In genomic region chr11:129223701-129224149, GRCh38 we compare ENCODE assay signal across 18 cellular contexts. TPM values are rescaled to one million over a fixed set of nuclear protein-coding genes. Genes with fewer than 3 reads are reported as not detected.
DNase-seq lines count a peak whose midpoint lies in the region; ATAC-seq and TF ChIP-seq lines count a peak whose summit lies in the region.
"Had no signal": no experiment of that assay in that cellular context is flagged by ENCODE, and none has a peak within 500 bp of the region (broad histone marks: within the 10 kb centered on the region; RNA-seq: fewer than 3 reads in every experiment).

No MANE protein-coding gene starts in this region.

- TF ChIP-seq CTCF in glutamatergic neuron (IDR thresholded peaks at IDR 0.05; ENCODE audit: partially characterized antibody, unreplicated experiment) (no peak), type B pancreatic cell (conservative IDR thresholded peaks at IDR 0.05) (no peak)

- H3K27me3 Mint-ChIP-seq in glutamatergic neuron (ENCODE audit: unreplicated experiment) (peaks cover 3% of the 10 kb centered on the region), type B pancreatic cell (no peaks in the 10 kb centered on the region)

- H3K4me1 Mint-ChIP-seq in glutamatergic neuron (ENCODE audit: low read depth, unreplicated experiment) (peaks cover 46% of the 10 kb centered on the region), type B pancreatic cell (ENCODE audit: unreplicated experiment) (peaks cover 31% of the 10 kb centered on the region)
- H3K4me1 Mint-ChIP-seq: activated CD4-positive, alpha-beta memory T cell treated with anti-CD3 and anti-CD28 coated beads, Interleukin-2, amount 10 ng/mL, durations not matched to agents 7 days and 5 days had no signal

- peak overlapping the region; percentile 90 for H3K27ac Mint-ChIP-seq in glutamatergic neuron (ENCODE audit: unreplicated experiment)
- no peak overlapping the region for H3K27ac Mint-ChIP-seq in type B pancreatic cell
- H3K27ac Mint-ChIP-seq: activated CD4-positive, alpha-beta memory T cell treated with anti-CD3 and anti-CD28 coated beads, Interleukin-2, amount 10 ng/mL, durations not matched to agents 7 days and 5 days; activated T-helper 2 cell treated with anti-CD3 and anti-CD28 coated beads, Interferon-gamma antibody, Interleukin-2, Interleukin-4, amounts not matched to agents 10 μg/mL and 5 μg/mL and 100 μg/mL, durations not matched to agents 14 hours and 24 hours and 36 hours; GM23338 had no signal

- ATAC-seq in HG03045 (IDR thresholded peaks at IDR 0.05; ENCODE audit: unreplicated experiment) = no peak
- ATAC-seq: GM23338 had no signal

- DNase-seq in GM04503 (ENCODE audit: low read depth) (peak; percentile 49), amniotic epithelial cell (ENCODE audit: low read depth) (peak; percentile 97), glutamatergic neuron (no peak), renal cortical epithelial cell (ENCODE audit: low read depth) (peak; percentile 34), posterior cingulate gyrus (no peak), cerebellar nuclear complex (lab: John Stamatoyannopoulos, UW) (no peak), type B pancreatic cell (ENCODE audit: extremely low spot score, unreplicated experiment) (no peak)
- DNase-seq: activated CD4-positive, alpha-beta memory T cell treated with anti-CD3 and anti-CD28 coated beads, Interleukin-2, amount 10 ng/mL, durations not matched to agents 7 days and 5 days; adrenal gland; NCI-H1436 treated with DMSO at 0.1 percent for 48 hours; NCI-H510A; nephron progenitor cell; stimulated activated CD4-positive, alpha-beta T cell treated with anti-CD3 and anti-CD28 coated beads, Interleukin-2, amount 100 ng/mL, for 48 hours; stimulated activated CD8-positive, alpha-beta memory T cell treated with anti-CD3 and anti-CD28 coated beads, Interleukin-4, amount 100 ng/mL, for 48 hours had no signal

- peaks cover 13% of the 10 kb centered on the region for H3K36me3 Mint-ChIP-seq in glutamatergic neuron (ENCODE audit: unreplicated experiment)
- H3K36me3 Mint-ChIP-seq in type B pancreatic cell = peaks cover 29% of the 10 kb centered on the region

- H3K4me3 Mint-ChIP-seq in glutamatergic neuron (ENCODE audit: unreplicated experiment) = peak overlapping the region; percentile 79
- H3K4me3 Mint-ChIP-seq in type B pancreatic cell = no peak overlapping the region
- H3K4me3 Mint-ChIP-seq: activated CD4-positive, alpha-beta memory T cell treated with anti-CD3 and anti-CD28 coated beads, Interleukin-2, amount 10 ng/mL, durations not matched to agents 7 days and 5 days; GM23338; nephron progenitor cell had no signal

- peaks cover 4% of the 10 kb centered on the region for H3K9me3 Mint-ChIP-seq in glutamatergic neuron (ENCODE audit: unreplicated experiment)
- peaks cover 18% of the 10 kb centered on the region for H3K9me3 Mint-ChIP-seq in type B pancreatic cell

- intact Hi-C loops in posterior cingulate gyrus (cut with DNase I) = no loop called here

RNA-seq across cellular contexts. Expression of gene ARHGAP32, which starts 31.6 kb away (rescaled TPM):
- total RNA-seq in glutamatergic neuron (ENCODE audit: unreplicated experiment) = 45.3 TPM
- 10.9 and 18.9 TPM in 2 replicates for total RNA-seq in renal cortical epithelial cell
- total RNA-seq in type B pancreatic cell (ENCODE audit: low replicate concordance) = 41.6 and 50.7 TPM in 2 replicates
- total RNA-seq: OCI-LY7 had no signal

Comparison
In these comparisons a context has a peak if more than half of its experiments do, and no peak if none do; other contexts are left out.
1. DNase-seq: peak in GM04503 (single experiment), amniotic epithelial cell (single experiment) and renal cortical epithelial cell (single experiment); none in glutamatergic neuron (single experiment), posterior cingulate gyrus (0 of 10), cerebellar nuclear complex (0 of 2) and type B pancreatic cell (single experiment).